Comparison of ENCODE assay signal across 11 cellular contexts in the genomic region with DNA sequence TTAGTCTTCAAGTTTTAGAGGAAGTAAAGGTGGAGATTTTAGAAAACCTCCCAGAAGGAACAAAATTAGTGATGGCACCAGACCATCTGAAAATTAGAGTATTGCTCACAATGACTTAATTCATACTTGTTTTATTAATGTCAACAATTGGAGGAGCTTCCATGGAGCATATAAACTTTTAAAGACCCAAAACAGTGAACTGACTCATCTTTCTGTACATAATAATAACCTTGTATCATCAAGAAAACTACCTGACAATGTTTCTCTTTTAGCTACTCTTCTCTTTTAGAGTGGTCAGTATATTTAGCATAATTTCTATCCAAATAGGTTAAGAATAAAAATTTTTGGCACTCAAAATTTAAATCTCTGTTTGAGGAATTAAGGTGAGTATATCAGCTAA.
"Had no signal": no experiment of that assay in that cellular context is flagged by ENCODE, and none has a peak within 500 bp of the region (broad histone marks: within the 10 kb centered on the region; RNA-seq: fewer than 3 reads in every experiment).

No MANE protein-coding gene starts in this region.

- H3K9me3 ChIP-seq: HAP-1 had no signal

- H3K4me1 ChIP-seq: HAP-1 had no signal

- ATAC-seq: GM23338, HCT116 had no signal

- H3K36me3 ChIP-seq: HAP-1 had no signal

- H3K9ac ChIP-seq: GM23248 had no signal

- H3K4me2 ChIP-seq: GM23338 had no signal

- H3K4me3 ChIP-seq: GM23248, GM23338, HAP-1 had no signal

- H2AFZ ChIP-seq: GM23248, GM23338 had no signal

- H3K27ac ChIP-seq: GM23248 had no signal

- DNase-seq: GM23248, GOT3, H7, H9, HCEC 1CT, HFFc6 had no signal

- FAIRE-seq: H1, H54 had no signal
